ENCODE assay signal across 8 cellular contexts in genomic region chr7:119175916-119176627, GRCh38.
A peak's percentile ranks its signal among the peaks of the same experiment; 100 is the strongest.
DNase-seq lines count a peak whose midpoint lies in the region; ATAC-seq and TF ChIP-seq lines count a peak whose summit lies in the region.

No MANE protein-coding gene starts in this region.

- no peaks in the 10 kb centered on the region for H3K9me3 Mint-ChIP-seq in activated naive CD8-positive, alpha-beta T cell treated with anti-CD3 and anti-CD28 coated beads for 36 hours
- H3K9me3 Mint-ChIP-seq in stimulated activated memory B cell treated with anti-CD40 and anti-IgM and Interleukin-4, amounts not matched to agents 10 μg/mL and 1 μg/mL and 100 μg/mL, for 72 hours = no peaks in the 10 kb centered on the region

- no peaks in the 10 kb centered on the region for H3K27me3 ChIP-seq in stomach

- no peaks in the 10 kb centered on the region for H3K36me3 ChIP-seq in stomach

- no peak for TF ChIP-seq EP300 in stomach (IDR thresholded peaks at IDR 0.05)

- H3K36me3 Mint-ChIP-seq in activated naive CD8-positive, alpha-beta T cell treated with anti-CD3 and anti-CD28 coated beads for 36 hours = no peaks in the 10 kb centered on the region
- H3K36me3 Mint-ChIP-seq in stimulated activated memory B cell treated with anti-CD40 and anti-IgM and Interleukin-4, amounts not matched to agents 10 μg/mL and 1 μg/mL and 100 μg/mL, for 72 hours = no peaks in the 10 kb centered on the region

- no peaks in the 10 kb centered on the region for H3K9me3 ChIP-seq in stomach

- no peak overlapping the region for H3K4me3 ChIP-seq in stomach

- WGBS in stomach, 5 donors = 12 to 16% (median 14%) methylated on average over 6 of the region's 6 CpGs

- peak in 4 of 7 experiments; percentile 30 to 51 (median 42) for TF ChIP-seq CTCF in stomach (IDR thresholded peaks at IDR 0.05)

- peak; percentile 9 for DNase-seq in CMK (ENCODE audit: low read depth)
- DNase-seq in NCI-H226 = peak; percentile 42
- DNase-seq in activated naive CD8-positive, alpha-beta T cell treated with anti-CD3 and anti-CD28 coated beads for 36 hours = peak; percentile 14
- DNase-seq in hypothalamus (lab: John Stamatoyannopoulos, UW) = peak in 28 of 51 donors; percentile 1 to 68 (median 14)
- peak; percentile 31 for DNase-seq in stomach

- no peak overlapping the region for H3K27ac ChIP-seq in stomach

- ATAC-seq in GM18873 (IDR thresholded peaks at IDR 0.05; ENCODE audit: low FRiP score, unreplicated experiment) (peak; percentile 57), HG03378 (IDR thresholded peaks at IDR 0.05; ENCODE audit: unreplicated experiment) (peak; percentile 78)
- ATAC-seq in stimulated activated memory B cell treated with anti-CD40 and anti-IgM and Interleukin-4, amounts not matched to agents 10 μg/mL and 1 μg/mL and 100 μg/mL, for 72 hours = no peak

- H3K27ac Mint-ChIP-seq in activated naive CD8-positive, alpha-beta T cell treated with anti-CD3 and anti-CD28 coated beads for 36 hours = no peak overlapping the region
- H3K27ac Mint-ChIP-seq in stimulated activated memory B cell treated with anti-CD40 and anti-IgM and Interleukin-4, amounts not matched to agents 10 μg/mL and 1 μg/mL and 100 μg/mL, for 72 hours = no peak overlapping the region

- no peaks in the 10 kb centered on the region for H3K27me3 Mint-ChIP-seq in activated naive CD8-positive, alpha-beta T cell treated with anti-CD3 and anti-CD28 coated beads for 36 hours
- no peaks in the 10 kb centered on the region for H3K27me3 Mint-ChIP-seq in stimulated activated memory B cell treated with anti-CD40 and anti-IgM and Interleukin-4, amounts not matched to agents 10 μg/mL and 1 μg/mL and 100 μg/mL, for 72 hours

- H3K4me3 Mint-ChIP-seq in activated naive CD8-positive, alpha-beta T cell treated with anti-CD3 and anti-CD28 coated beads for 36 hours = no peak overlapping the region
- no peak overlapping the region for H3K4me3 Mint-ChIP-seq in stimulated activated memory B cell treated with anti-CD40 and anti-IgM and Interleukin-4, amounts not matched to agents 10 μg/mL and 1 μg/mL and 100 μg/mL, for 72 hours

- H3K4me1 ChIP-seq in stomach = no peaks in the 10 kb centered on the region

- TF ChIP-seq POLR2A in stomach (IDR thresholded peaks at IDR 0.05) = no peak

- no peaks in the 10 kb centered on the region for H3K4me1 Mint-ChIP-seq in activated naive CD8-positive, alpha-beta T cell treated with anti-CD3 and anti-CD28 coated beads for 36 hours
- H3K4me1 Mint-ChIP-seq in stimulated activated memory B cell treated with anti-CD40 and anti-IgM and Interleukin-4, amounts not matched to agents 10 μg/mL and 1 μg/mL and 100 μg/mL, for 72 hours = no peaks in the 10 kb centered on the region

- intact Hi-C loops in stomach (cut with DNase I; ENCODE audit: low total_unique reads) = loop anchor here (10.0 kb wide), 1 partner anchor 251 kb away; no protein-coding TSS in a partner anchor
